In the genomic region with DNA sequence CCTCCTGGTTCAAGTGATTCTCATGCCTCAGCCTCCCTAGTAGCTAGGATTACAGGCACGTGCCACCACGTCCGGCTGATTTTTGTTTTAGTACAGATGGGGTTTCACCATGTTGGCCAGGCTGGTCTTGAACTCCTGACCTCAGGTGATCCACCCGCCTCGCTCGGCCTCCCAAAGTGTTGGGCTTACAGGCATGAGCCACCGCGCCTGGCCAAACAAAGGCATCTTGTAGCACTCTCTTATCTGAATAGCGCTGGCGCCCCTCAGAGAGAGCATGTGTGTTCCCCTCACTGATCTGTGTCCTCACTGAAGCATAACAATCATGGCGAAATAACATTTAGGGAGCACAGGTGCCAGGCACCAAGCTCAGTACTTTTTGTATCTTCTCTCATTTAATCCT, we compare ENCODE assay signal across 1 cellular context.
TF ChIP-seq lines count a peak whose summit lies in the region.

No MANE protein-coding gene starts in this region.

TF ChIP-seq in H1, 55 proteins besides CTCF, POLR2A, EP300 and RAD21:
- no peak for TF ChIP-seq TAF7 (optimal IDR thresholded peaks at IDR 0.05; ENCODE audit: borderline replicate concordance, low read depth, low read length)
- TF ChIP-seq CEBPB (IDR thresholded peaks at IDR 0.05; ENCODE audit: low read depth, low read length): no peak
- TF ChIP-seq CHD1 (IDR thresholded peaks at IDR 0.05; ENCODE audit: low read depth, low read length): no peak
TF ChIP-seq in H1: peak in this region for 0.
